In the genomic region with DNA sequence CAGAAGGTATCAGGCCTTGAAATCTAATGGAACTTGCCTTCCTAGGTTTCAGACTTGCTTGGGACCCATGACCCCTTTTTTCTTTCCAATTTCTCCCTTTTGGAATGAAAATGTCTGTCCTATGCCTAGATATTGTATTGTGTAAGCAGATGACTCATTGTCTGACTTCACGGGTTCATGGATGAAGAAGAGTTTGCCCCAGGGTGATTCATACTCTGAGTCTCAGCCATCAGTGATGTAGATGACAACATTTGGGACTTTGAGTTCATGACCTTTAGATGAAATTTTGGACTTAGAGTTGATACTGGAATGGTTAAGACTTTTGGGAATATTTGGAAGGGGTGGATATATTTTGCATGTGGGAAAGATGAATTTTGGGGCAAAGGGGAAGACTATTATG, we compare ENCODE assay signal across 11 cellular contexts. TPM values are rescaled to one million over a fixed set of nuclear protein-coding genes. Genes with fewer than 3 reads are reported as not detected.
DNase-seq lines count a peak whose midpoint lies in the region; ATAC-seq, FAIRE-seq and TF ChIP-seq lines count a peak whose summit lies in the region.
"Had no signal": no experiment of that assay in that cellular context is flagged by ENCODE, and none has a peak within 500 bp of the region (broad histone marks: within the 10 kb centered on the region; RNA-seq: fewer than 3 reads in every experiment).

No MANE protein-coding gene starts in this region.

- peak; percentile 4 to 44 for TF ChIP-seq RAD21 in liver (IDR thresholded peaks at IDR 0.05)

- H3K9me3 Mint-ChIP-seq in CD14-positive monocyte, result no peaks in the 10 kb centered on the region
- H3K9me3 Mint-ChIP-seq in astrocyte (ENCODE audit: unreplicated experiment), result peaks cover 2% of the 10 kb centered on the region

- H3K36me3 ChIP-seq in astrocyte (ENCODE audit: insufficient read depth, low read length) (no peaks in the 10 kb centered on the region), liver (ENCODE audit: control insufficient read depth in 4 of 4, insufficient read depth in 3 of 4, low read depth in 1 of 4, low read length in 3 of 4) (no peaks in the 10 kb centered on the region)

- 13% methylated on average over 1 of the region's 1 CpG for WGBS in liver

- H3K4me2 ChIP-seq in astrocyte (ENCODE audit: low read length), result no peak overlapping the region

- H3K4me1 Mint-ChIP-seq in CD14-positive monocyte (peaks cover 2% of the 10 kb centered on the region), astrocyte (ENCODE audit: low read depth, unreplicated experiment) (peaks cover 5% of the 10 kb centered on the region)

- no peak overlapping the region for H3K9ac ChIP-seq in astrocyte (ENCODE audit: low read length)
- H3K9ac ChIP-seq in liver (ENCODE audit: low read depth in 1 of 2, low read length in 2 of 2), result no peak overlapping the region

- peak; percentile 84 for FAIRE-seq in astrocyte (lab: Jason Lieb, UNC)

- no peaks in the 10 kb centered on the region for H3K79me2 ChIP-seq in astrocyte (ENCODE audit: insufficient read depth, low read length)

- intact Hi-C loops in CD14-positive monocyte (cut with micrococcal nuclease), result loop anchor here (5.0 to 10.0 kb wide), 2 partner anchors 207 to 209 kb away; no protein-coding TSS in a partner anchor

- H3K36me3 Mint-ChIP-seq in CD14-positive monocyte (no peaks in the 10 kb centered on the region), astrocyte (ENCODE audit: low read depth, unreplicated experiment) (no peaks in the 10 kb centered on the region)

- TF ChIP-seq CTCF in CD14-positive monocyte (IDR thresholded peaks at IDR 0.05) (no peak), astrocyte (IDR thresholded peaks at IDR 0.05; ENCODE audit: insufficient read depth, low read depth, low read length) (no peak), liver (IDR thresholded peaks at IDR 0.05; ENCODE audit: low read depth, low read length, missing input control) (no peak)

- ATAC-seq in HG03558 (IDR thresholded peaks at IDR 0.05; ENCODE audit: extremely low read depth, unreplicated experiment) (peak; percentile 42), HG03571 (IDR thresholded peaks at IDR 0.05; ENCODE audit: unreplicated experiment) (no peak), GM19395 (IDR thresholded peaks at IDR 0.05; ENCODE audit: unreplicated experiment) (no peak)

- no peak overlapping the region for H2AFZ ChIP-seq in astrocyte (ENCODE audit: low read depth, low read length)

- no peak overlapping the region for H3K27ac Mint-ChIP-seq in CD14-positive monocyte
- H3K27ac Mint-ChIP-seq in astrocyte (ENCODE audit: unreplicated experiment), result no peak overlapping the region

- DNase-seq in CD14-positive monocyte (ENCODE audit: low spot score) (peak; percentile 50), astrocyte (ENCODE audit: low read depth) (peak; percentile 87), NAMALWA (ENCODE audit: low spot score) (no peak), ecto neural progenitor cell (ENCODE audit: low spot score) (no peak)
- DNase-seq: NCI-H748 treated with DMSO at 0.1 percent for 48 hours had no signal

- H3K4me3 ChIP-seq in astrocyte (ENCODE audit: insufficient read depth, low read depth, low read length), result no peak overlapping the region
- H3K4me3 ChIP-seq in liver (ENCODE audit: low read depth in 1 of 3, low read length in 3 of 3), result no peak overlapping the region

- H4K20me1 ChIP-seq in astrocyte (ENCODE audit: insufficient read depth, low read length), result no peaks in the 10 kb centered on the region

- H3K9me3 ChIP-seq in astrocyte (ENCODE audit: insufficient read depth, low read depth, low read length), result no peaks in the 10 kb centered on the region
- H3K9me3 ChIP-seq in liver (ENCODE audit: control insufficient read depth in 4 of 4, low read length in 3 of 4), result no peaks in the 10 kb centered on the region

- H3K27me3 Mint-ChIP-seq in CD14-positive monocyte (ENCODE audit: low read depth in 3 of 3) (peaks cover 3 to 17% (median 6%) of the 10 kb centered on the region in 3 donors), astrocyte (ENCODE audit: low read depth, unreplicated experiment) (no peaks in the 10 kb centered on the region)

- H3K27me3 ChIP-seq in astrocyte (ENCODE audit: insufficient read depth, low read length) (no peaks in the 10 kb centered on the region), liver (ENCODE audit: control insufficient read depth in 4 of 4, insufficient read depth in 4 of 4, low read length in 3 of 4) (no peaks in the 10 kb centered on the region)

- no peak overlapping the region for H3K4me3 Mint-ChIP-seq in CD14-positive monocyte
- H3K4me3 Mint-ChIP-seq in astrocyte (ENCODE audit: unreplicated experiment), result no peak overlapping the region

- H3K27ac ChIP-seq in astrocyte (ENCODE audit: low read depth, low read length), result peak overlapping the region; percentile 21
- H3K27ac ChIP-seq in liver (ENCODE audit: low read depth in 1 of 2, low read length in 2 of 2), result no peak overlapping the region

- H3K4me1 ChIP-seq in astrocyte (ENCODE audit: insufficient read depth, low read length) (peaks cover 7% of the 10 kb centered on the region), liver (ENCODE audit: control insufficient read depth in 4 of 4, insufficient read depth in 4 of 4, low read length in 3 of 4) (peaks cover 0 to 7% (median 2%) of the 10 kb centered on the region in 4 donors)

TF ChIP-seq in liver, 16 proteins besides CTCF, POLR2A, EP300 and RAD21 (continues in another document):
- no peak for TF ChIP-seq FOXA1 (IDR thresholded peaks at IDR 0.05)
- no peak for TF ChIP-seq NR2F2 (IDR thresholded peaks at IDR 0.05)
- peak; percentile 81 to 95 for TF ChIP-seq HNF4A (conservative IDR thresholded peaks at IDR 0.05)
- TF ChIP-seq, protein P1, sequence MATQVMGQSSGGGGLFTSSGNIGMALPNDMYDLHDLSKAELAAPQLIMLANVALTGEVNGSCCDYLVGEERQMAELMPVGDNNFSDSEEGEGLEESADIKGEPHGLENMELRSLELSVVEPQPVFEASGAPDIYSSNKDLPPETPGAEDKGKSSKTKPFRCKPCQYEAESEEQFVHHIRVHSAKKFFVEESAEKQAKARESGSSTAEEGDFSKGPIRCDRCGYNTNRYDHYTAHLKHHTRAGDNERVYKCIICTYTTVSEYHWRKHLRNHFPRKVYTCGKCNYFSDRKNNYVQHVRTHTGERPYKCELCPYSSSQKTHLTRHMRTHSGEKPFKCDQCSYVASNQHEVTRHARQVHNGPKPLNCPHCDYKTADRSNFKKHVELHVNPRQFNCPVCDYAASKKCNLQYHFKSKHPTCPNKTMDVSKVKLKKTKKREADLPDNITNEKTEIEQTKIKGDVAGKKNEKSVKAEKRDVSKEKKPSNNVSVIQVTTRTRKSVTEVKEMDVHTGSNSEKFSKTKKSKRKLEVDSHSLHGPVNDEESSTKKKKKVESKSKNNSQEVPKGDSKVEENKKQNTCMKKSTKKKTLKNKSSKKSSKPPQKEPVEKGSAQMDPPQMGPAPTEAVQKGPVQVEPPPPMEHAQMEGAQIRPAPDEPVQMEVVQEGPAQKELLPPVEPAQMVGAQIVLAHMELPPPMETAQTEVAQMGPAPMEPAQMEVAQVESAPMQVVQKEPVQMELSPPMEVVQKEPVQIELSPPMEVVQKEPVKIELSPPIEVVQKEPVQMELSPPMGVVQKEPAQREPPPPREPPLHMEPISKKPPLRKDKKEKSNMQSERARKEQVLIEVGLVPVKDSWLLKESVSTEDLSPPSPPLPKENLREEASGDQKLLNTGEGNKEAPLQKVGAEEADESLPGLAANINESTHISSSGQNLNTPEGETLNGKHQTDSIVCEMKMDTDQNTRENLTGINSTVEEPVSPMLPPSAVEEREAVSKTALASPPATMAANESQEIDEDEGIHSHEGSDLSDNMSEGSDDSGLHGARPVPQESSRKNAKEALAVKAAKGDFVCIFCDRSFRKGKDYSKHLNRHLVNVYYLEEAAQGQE (IDR thresholded peaks at IDR 0.05), result peak; percentile 69
- no peak for TF ChIP-seq GABPA (IDR thresholded peaks at IDR 0.05 in 1 of 2, conservative IDR thresholded peaks at IDR 0.05 in 1 of 2)
- TF ChIP-seq, protein P2, sequence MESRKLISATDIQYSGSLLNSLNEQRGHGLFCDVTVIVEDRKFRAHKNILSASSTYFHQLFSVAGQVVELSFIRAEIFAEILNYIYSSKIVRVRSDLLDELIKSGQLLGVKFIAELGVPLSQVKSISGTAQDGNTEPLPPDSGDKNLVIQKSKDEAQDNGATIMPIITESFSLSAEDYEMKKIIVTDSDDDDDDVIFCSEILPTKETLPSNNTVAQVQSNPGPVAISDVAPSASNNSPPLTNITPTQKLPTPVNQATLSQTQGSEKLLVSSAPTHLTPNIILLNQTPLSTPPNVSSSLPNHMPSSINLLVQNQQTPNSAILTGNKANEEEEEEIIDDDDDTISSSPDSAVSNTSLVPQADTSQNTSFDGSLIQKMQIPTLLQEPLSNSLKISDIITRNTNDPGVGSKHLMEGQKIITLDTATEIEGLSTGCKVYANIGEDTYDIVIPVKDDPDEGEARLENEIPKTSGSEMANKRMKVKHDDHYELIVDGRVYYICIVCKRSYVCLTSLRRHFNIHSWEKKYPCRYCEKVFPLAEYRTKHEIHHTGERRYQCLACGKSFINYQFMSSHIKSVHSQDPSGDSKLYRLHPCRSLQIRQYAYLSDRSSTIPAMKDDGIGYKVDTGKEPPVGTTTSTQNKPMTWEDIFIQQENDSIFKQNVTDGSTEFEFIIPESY (IDR thresholded peaks at IDR 0.05), result peak; percentile 47
- TF ChIP-seq TAF1 (conservative IDR thresholded peaks at IDR 0.05), result no peak
- TF ChIP-seq, protein P3, sequence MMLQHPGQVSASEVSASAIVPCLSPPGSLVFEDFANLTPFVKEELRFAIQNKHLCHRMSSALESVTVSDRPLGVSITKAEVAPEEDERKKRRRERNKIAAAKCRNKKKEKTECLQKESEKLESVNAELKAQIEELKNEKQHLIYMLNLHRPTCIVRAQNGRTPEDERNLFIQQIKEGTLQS (IDR thresholded peaks at IDR 0.05), result peak; percentile 89
- peak; percentile 29 for TF ChIP-seq SP1 (IDR thresholded peaks at IDR 0.05)
- TF ChIP-seq FOXA2 (IDR thresholded peaks at IDR 0.05), result no peak
- TF ChIP-seq YY1 (IDR thresholded peaks at IDR 0.05), result peak; percentile 78
- TF ChIP-seq, protein P4, sequence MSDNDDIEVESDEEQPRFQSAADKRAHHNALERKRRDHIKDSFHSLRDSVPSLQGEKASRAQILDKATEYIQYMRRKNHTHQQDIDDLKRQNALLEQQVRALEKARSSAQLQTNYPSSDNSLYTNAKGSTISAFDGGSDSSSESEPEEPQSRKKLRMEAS (IDR thresholded peaks at IDR 0.05), result peak; percentile 67
- peak; percentile 76 to 92 for TF ChIP-seq RXRA (IDR thresholded peaks at IDR 0.05)
- peak; percentile 97 to 100 for TF ChIP-seq JUND (IDR thresholded peaks at IDR 0.05)
- TF ChIP-seq EGR1 (IDR thresholded peaks at IDR 0.05; ENCODE audit: low read depth in 2 of 2), result no peak

RNA-seq across cellular contexts. Expression of a gene that starts 11.2 kb away (rescaled TPM):
- polyA plus RNA-seq in CD14-positive monocyte (not detected), liver (not detected)
- total RNA-seq in astrocyte (not detected in 2 replicates), liver (not detected)
- total RNA-seq: activated CD8-positive, alpha-beta memory T cell treated with anti-CD3 and anti-CD28 coated beads for 36 hours had no signal
- polyA plus RNA-seq: thymus had no signal

RNA-seq across cellular contexts. Expression of a gene that starts 38.2 kb away (rescaled TPM):
- polyA plus RNA-seq in CD14-positive monocyte (not detected), liver (not detected)
- total RNA-seq in astrocyte (not detected in 2 replicates), liver (not detected)
- total RNA-seq: activated CD8-positive, alpha-beta memory T cell treated with anti-CD3 and anti-CD28 coated beads for 36 hours had no signal
- polyA plus RNA-seq: thymus had no signal

RNA-seq across cellular contexts. Expression of a gene that starts 40.8 kb away (rescaled TPM):
- polyA plus RNA-seq in CD14-positive monocyte, result not detected
- not detected in 2 replicates for total RNA-seq in astrocyte
- total RNA-seq in liver, result not detected
- not detected for polyA plus RNA-seq in liver
- total RNA-seq: activated CD8-positive, alpha-beta memory T cell treated with anti-CD3 and anti-CD28 coated beads for 36 hours had no signal
- polyA plus RNA-seq: thymus had no signal

RNA-seq across cellular contexts. Expression of a gene that starts 56.8 kb away (rescaled TPM):
- polyA plus RNA-seq in CD14-positive monocyte (not detected), liver (not detected)
- total RNA-seq in astrocyte (not detected in 2 replicates), liver (not detected)
- total RNA-seq: activated CD8-positive, alpha-beta memory T cell treated with anti-CD3 and anti-CD28 coated beads for 36 hours had no signal
- polyA plus RNA-seq: thymus had no signal

Comparison
In these comparisons a context has a peak if more than half of its experiments do, and no peak if none do; other contexts are left out.
1. DNase-seq: peak in CD14-positive monocyte (single experiment) and astrocyte (single experiment); none in NAMALWA (single experiment) and ecto neural progenitor cell (single experiment).